ENCODE assay signal across 14 cellular contexts in genomic region chr11:75023446-75024067, GRCh38. TPM values are rescaled to one million over a fixed set of nuclear protein-coding genes. Genes with fewer than 3 reads are reported as not detected.
DNase-seq lines count a peak whose midpoint lies in the region; ATAC-seq and TF ChIP-seq lines count a peak whose summit lies in the region.
"Had no signal": no experiment of that assay in that cellular context is flagged by ENCODE, and none has a peak within 500 bp of the region (broad histone marks: within the 10 kb centered on the region; RNA-seq: fewer than 3 reads in every experiment).

No MANE protein-coding gene starts in this region.

- H3K4me3 ChIP-seq in SK-N-SH (ENCODE audit: low read depth in 2 of 2, low read length in 1 of 2) (no peak overlapping the region), left lung (no peak overlapping the region)
- H3K4me3 ChIP-seq: gastrocnemius medialis, MG63, spleen, testis, vagina had no signal

- no peaks in the 10 kb centered on the region for H3K27me3 ChIP-seq in SK-N-SH (ENCODE audit: insufficient read depth)
- H3K27me3 ChIP-seq in left lung, result no peaks in the 10 kb centered on the region
- H3K27me3 ChIP-seq: gastrocnemius medialis, MG63, spleen, testis, vagina had no signal

- DNase-seq in SK-N-SH (no peak), left lung (no peak), substantia nigra (lab: John Stamatoyannopoulos, UW) (peak in 14 of 49 donors; percentile 5 to 62 (median 30))
- DNase-seq in stimulated activated CD4-positive, alpha-beta T cell treated with anti-CD3 and anti-CD28 coated beads, Interleukin-4, amount 100 ng/mL, for 1 hour, result no peak

- CTCF ChIA-PET in SK-N-SH (lab: Yijun Ruan, JAX), result interaction anchor here (0.6 to 7.8 kb wide), 42 partner anchors 8 to 339 kb away, joined by 3 to 258 read pairs (median 6); partner anchors contain the start of gene NEU3

- no peaks in the 10 kb centered on the region for H3K79me2 ChIP-seq in SK-N-SH (ENCODE audit: insufficient read depth)

- POLR2A ChIA-PET in SK-N-SH (lab: Yijun Ruan, JAX), result no interaction called here

- H3K27ac ChIP-seq in SK-N-SH (ENCODE audit: low read depth in 2 of 2, low read length in 1 of 2), result no peak overlapping the region
- peak overlapping the region; percentile 93 for H3K27ac ChIP-seq in angular gyrus (ENCODE audit: low read depth, low read length)
- no peak overlapping the region for H3K27ac ChIP-seq in left lung
- H3K27ac ChIP-seq in substantia nigra (ENCODE audit: low read depth, low read length, poor library complexity, severe bottlenecking), result peak overlapping the region; percentile 84
- H3K27ac ChIP-seq: 22Rv1, spleen, testis, vagina had no signal

- H3K4me2 ChIP-seq in SK-N-SH, result no peak overlapping the region

- TF ChIP-seq CTCF in SK-N-SH (IDR thresholded peaks at IDR 0.05) (no peak), left lung (IDR thresholded peaks at IDR 0.05) (no peak)

- no peaks in the 10 kb centered on the region for H3F3A ChIP-seq in SK-N-SH (replicated peaks; ENCODE audit: insufficient read depth)

- ATAC-seq in SK-N-SH treated with all-trans-retinoic acid at 6 μM for 48 hours (peak; percentile 9; the same call in 1 of the 3 replicates), left lung (peak; percentile 12), GM21390 (IDR thresholded peaks at IDR 0.05; ENCODE audit: unreplicated experiment) (no peak), HG02884 (IDR thresholded peaks at IDR 0.05; ENCODE audit: unreplicated experiment) (no peak)

- no peaks in the 10 kb centered on the region for H3K36me3 ChIP-seq in SK-N-SH (replicated peaks in 1 of 2; ENCODE audit: control insufficient read depth in 1 of 2, insufficient read depth in 2 of 2, low read length in 1 of 2)
- H3K36me3 ChIP-seq in left lung, result no peaks in the 10 kb centered on the region
- H3K36me3 ChIP-seq: gastrocnemius medialis, MG63, spleen, vagina had no signal

- TF ChIP-seq EP300 in SK-N-SH (IDR thresholded peaks at IDR 0.05; ENCODE audit: borderline replicate concordance in 1 of 2, low read depth in 1 of 2, low read length in 1 of 2), result no peak

- intact Hi-C loops in left lung (cut with DNase I), result no loop called here

- H3K9me2 ChIP-seq in SK-N-SH, result no peaks in the 10 kb centered on the region

- WGBS in SK-N-SH (ENCODE audit: low lambda C conversion rate), result 94% methylated on average over 3 of the region's 6 CpGs

- no peak for TF ChIP-seq RAD21 in SK-N-SH (IDR thresholded peaks at IDR 0.05; ENCODE audit: low read length)

- no peak overlapping the region for H3K9ac ChIP-seq in SK-N-SH

- H4K20me1 ChIP-seq in SK-N-SH (ENCODE audit: insufficient read depth), result no peaks in the 10 kb centered on the region

- H3K9me3 ChIP-seq in SK-N-SH (no peaks in the 10 kb centered on the region), left lung (no peaks in the 10 kb centered on the region)
- H3K9me3 ChIP-seq: gastrocnemius medialis, MG63, testis, vagina had no signal

- no peak overlapping the region for H2AFZ ChIP-seq in SK-N-SH (ENCODE audit: low read depth)

- peaks cover 0 to 13% of the 10 kb centered on the region in 2 experiments; a peak in 1 of 4 replicates for H3K4me1 ChIP-seq in SK-N-SH (ENCODE audit: control insufficient read depth in 1 of 2, insufficient read depth in 2 of 2, low read depth in 1 of 2, low read length in 1 of 2)
- no peaks in the 10 kb centered on the region for H3K4me1 ChIP-seq in left lung
- H3K4me1 ChIP-seq: vagina had no signal

TF ChIP-seq in SK-N-SH treated with all-trans-retinoic acid at 6 μM for 48 hours, 23 proteins besides CTCF, POLR2A, EP300 and RAD21 (continues in another document):
- TF ChIP-seq ZNF565 (CRISPR knock-in tag; conservative IDR thresholded peaks at IDR 0.05; ENCODE audit: low read depth) (no peak), TOX (CRISPR knock-in tag; IDR thresholded peaks at IDR 0.05; ENCODE audit: borderline replicate concordance) (no peak), ISL1 (CRISPR knock-in tag; IDR thresholded peaks at IDR 0.05) (no peak), GLIS3 (CRISPR knock-in tag; IDR thresholded peaks at IDR 0.05) (no peak), PATZ1 (CRISPR knock-in tag; IDR thresholded peaks at IDR 0.05; ENCODE audit: borderline replicate concordance) (no peak), ESRRG (CRISPR knock-in tag; IDR thresholded peaks at IDR 0.05) (no peak), ZFP3 (CRISPR knock-in tag; IDR thresholded peaks at IDR 0.05) (no peak)
- TF ChIP-seq, protein P1, sequence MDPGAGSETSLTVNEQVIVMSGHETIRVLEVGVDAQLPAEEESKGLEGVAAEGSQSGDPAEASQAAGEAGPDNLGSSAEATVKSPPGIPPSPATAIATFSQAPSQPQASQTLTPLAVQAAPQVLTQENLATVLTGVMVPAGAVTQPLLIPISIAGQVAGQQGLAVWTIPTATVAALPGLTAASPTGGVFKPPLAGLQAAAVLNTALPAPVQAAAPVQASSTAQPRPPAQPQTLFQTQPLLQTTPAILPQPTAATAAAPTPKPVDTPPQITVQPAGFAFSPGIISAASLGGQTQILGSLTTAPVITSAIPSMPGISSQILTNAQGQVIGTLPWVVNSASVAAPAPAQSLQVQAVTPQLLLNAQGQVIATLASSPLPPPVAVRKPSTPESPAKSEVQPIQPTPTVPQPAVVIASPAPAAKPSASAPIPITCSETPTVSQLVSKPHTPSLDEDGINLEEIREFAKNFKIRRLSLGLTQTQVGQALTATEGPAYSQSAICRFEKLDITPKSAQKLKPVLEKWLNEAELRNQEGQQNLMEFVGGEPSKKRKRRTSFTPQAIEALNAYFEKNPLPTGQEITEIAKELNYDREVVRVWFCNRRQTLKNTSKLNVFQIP (CRISPR knock-in tag; IDR thresholded peaks at IDR 0.05; ENCODE audit: borderline replicate concordance, low read depth), result no peak

TF ChIP-seq in SK-N-SH, 30 proteins besides CTCF, POLR2A, EP300 and RAD21:
- TF ChIP-seq GABPA (IDR thresholded peaks at IDR 0.05; ENCODE audit: low read depth) (no peak), ELF1 (IDR thresholded peaks at IDR 0.05) (no peak), USF1 (IDR thresholded peaks at IDR 0.05; ENCODE audit: borderline replicate concordance, low read depth) (no peak), FOSL2 (IDR thresholded peaks at IDR 0.05; ENCODE audit: borderline replicate concordance, low read depth) (no peak), USF2 (IDR thresholded peaks at IDR 0.05; ENCODE audit: borderline replicate concordance, low read depth, low read length) (no peak), SMC3 (IDR thresholded peaks at IDR 0.05; ENCODE audit: low read depth, low read length) (no peak), NRF1 (IDR thresholded peaks at IDR 0.05; ENCODE audit: low read depth, low read length) (no peak), JUND (IDR thresholded peaks at IDR 0.05) (no peak)
- TF ChIP-seq, protein P2, sequence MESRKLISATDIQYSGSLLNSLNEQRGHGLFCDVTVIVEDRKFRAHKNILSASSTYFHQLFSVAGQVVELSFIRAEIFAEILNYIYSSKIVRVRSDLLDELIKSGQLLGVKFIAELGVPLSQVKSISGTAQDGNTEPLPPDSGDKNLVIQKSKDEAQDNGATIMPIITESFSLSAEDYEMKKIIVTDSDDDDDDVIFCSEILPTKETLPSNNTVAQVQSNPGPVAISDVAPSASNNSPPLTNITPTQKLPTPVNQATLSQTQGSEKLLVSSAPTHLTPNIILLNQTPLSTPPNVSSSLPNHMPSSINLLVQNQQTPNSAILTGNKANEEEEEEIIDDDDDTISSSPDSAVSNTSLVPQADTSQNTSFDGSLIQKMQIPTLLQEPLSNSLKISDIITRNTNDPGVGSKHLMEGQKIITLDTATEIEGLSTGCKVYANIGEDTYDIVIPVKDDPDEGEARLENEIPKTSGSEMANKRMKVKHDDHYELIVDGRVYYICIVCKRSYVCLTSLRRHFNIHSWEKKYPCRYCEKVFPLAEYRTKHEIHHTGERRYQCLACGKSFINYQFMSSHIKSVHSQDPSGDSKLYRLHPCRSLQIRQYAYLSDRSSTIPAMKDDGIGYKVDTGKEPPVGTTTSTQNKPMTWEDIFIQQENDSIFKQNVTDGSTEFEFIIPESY (IDR thresholded peaks at IDR 0.05; ENCODE audit: borderline replicate concordance, low read depth), result no peak
- TF ChIP-seq, protein P3, sequence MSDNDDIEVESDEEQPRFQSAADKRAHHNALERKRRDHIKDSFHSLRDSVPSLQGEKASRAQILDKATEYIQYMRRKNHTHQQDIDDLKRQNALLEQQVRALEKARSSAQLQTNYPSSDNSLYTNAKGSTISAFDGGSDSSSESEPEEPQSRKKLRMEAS (IDR thresholded peaks at IDR 0.05; ENCODE audit: low read depth), result no peak

RNA-seq across cellular contexts. Expression of gene NEU3, which starts 34.8 kb away (rescaled TPM):
- 5.7 and 8.6 TPM in 2 replicates for polyA plus RNA-seq in SK-N-SH (2012; rRNA removed)
- polyA plus RNA-seq in SK-N-SH (2012; cell fraction: cytosol; rRNA removed), result 2.8 and 4.6 TPM in 2 replicates
- polyA plus RNA-seq in SK-N-SH (2012; cell fraction: nucleus; rRNA removed), result 17.5 and 24.2 TPM in 2 replicates
- total RNA-seq in left lung, result 10 to 100 TPM in 1 of 2 donors, 1 to 10 TPM in 1; 9.7 to 12.0 TPM

Comparison
In these comparisons a context has a peak if more than half of its experiments do, and no peak if none do; other contexts are left out.
1. ATAC-seq: peak in SK-N-SH treated with all-trans-retinoic acid at 6 μM for 48 hours (single experiment) and left lung (single experiment); none in GM21390 (single experiment) and HG02884 (single experiment).
2. H3K27ac ChIP-seq: peak in angular gyrus (single experiment) and substantia nigra (single experiment); none in SK-N-SH (0 of 2) and left lung (0 of 2).